Comparison of ENCODE assay signal across 15 cellular contexts in the genomic region with DNA sequence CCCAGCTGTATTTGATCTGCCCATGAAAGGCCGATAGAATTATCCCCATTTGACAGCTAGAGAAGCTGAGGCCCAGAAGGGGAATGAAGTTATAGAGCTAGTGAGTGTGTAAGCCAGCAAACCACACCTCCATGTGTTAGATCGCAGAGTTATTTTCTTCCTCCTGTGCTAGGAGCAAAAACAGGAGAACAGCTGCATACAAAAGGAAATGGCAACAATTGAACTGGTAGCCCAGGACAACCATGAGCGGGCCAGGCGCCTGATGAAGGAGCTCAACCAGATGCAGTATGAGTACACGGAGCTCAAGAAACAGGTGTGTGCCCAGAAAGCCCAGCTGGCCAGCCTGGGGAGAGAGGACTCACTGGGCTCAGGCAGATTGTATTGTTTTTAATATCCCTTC. TPM values are rescaled to one million over a fixed set of nuclear protein-coding genes. Genes with fewer than 3 reads are reported as not detected.
DNase-seq lines count a peak whose midpoint lies in the region; ATAC-seq and TF ChIP-seq lines count a peak whose summit lies in the region.
"Had no signal": no experiment of that assay in that cellular context is flagged by ENCODE, and none has a peak within 500 bp of the region (broad histone marks: within the 10 kb centered on the region; RNA-seq: fewer than 3 reads in every experiment).

No MANE protein-coding gene starts in this region.

- H3K4me3 ChIP-seq in naive thymus-derived CD4-positive, alpha-beta T cell (ENCODE audit: low read length): no peak overlapping the region

- peaks cover 8 to 94% (median 28%) of the 10 kb centered on the region in 3 experiments for H3K36me3 ChIP-seq in naive thymus-derived CD4-positive, alpha-beta T cell (ENCODE audit: control insufficient read depth in 2 of 3, insufficient read depth in 3 of 3, low read length in 3 of 3)

- no peaks in the 10 kb centered on the region for H3K9me3 ChIP-seq in naive thymus-derived CD4-positive, alpha-beta T cell (ENCODE audit: control insufficient read depth in 2 of 3, low read length in 3 of 3)

- H3K4me1 ChIP-seq in naive thymus-derived CD4-positive, alpha-beta T cell (ENCODE audit: control insufficient read depth in 2 of 2, insufficient read depth in 2 of 2, low read length in 2 of 2): peaks cover 0 to 23% of the 10 kb centered on the region in 2 donors

- intact Hi-C loops in activated CD8-positive, alpha-beta T cell treated with anti-CD3 and anti-CD28 coated beads for 36 hours (cut with micrococcal nuclease): no loop called here
- intact Hi-C loops in naive thymus-derived CD4-positive, alpha-beta T cell (cut with micrococcal nuclease): loop anchor here in 1 of 2 donors (10.0 kb wide), 1 partner anchor 406 kb away; no protein-coding TSS in a partner anchor

- peak overlapping the region; percentile 36 for H3K27ac Mint-ChIP-seq in activated CD8-positive, alpha-beta T cell treated with anti-CD3 and anti-CD28 coated beads for 36 hours
- H3K27ac Mint-ChIP-seq in activated CD8-positive, alpha-beta T cell treated with anti-CD3 and anti-CD28 coated beads, Interleukin-2, amount 10 ng/mL, durations not matched to agents 7 days and 5 days: no peak overlapping the region
- H3K27ac Mint-ChIP-seq in activated T-helper 17 cell treated with anti-CD3 and anti-CD28 coated beads, Interleukin-2, amount 50 U/mL, for 72 hours: peak overlapping the region; percentile 52
- H3K27ac Mint-ChIP-seq in naive thymus-derived CD4-positive, alpha-beta T cell: peak overlapping the region in 6 of 9 donors; percentile 1 to 77 (median 53)

- H3K9me3 Mint-ChIP-seq in activated CD8-positive, alpha-beta T cell treated with anti-CD3 and anti-CD28 coated beads for 36 hours: no peaks in the 10 kb centered on the region
- H3K9me3 Mint-ChIP-seq in activated CD8-positive, alpha-beta T cell treated with anti-CD3 and anti-CD28 coated beads, Interleukin-2, amount 10 ng/mL, durations not matched to agents 7 days and 5 days (ENCODE audit: insufficient read depth): no peaks in the 10 kb centered on the region
- H3K9me3 Mint-ChIP-seq in activated T-helper 17 cell treated with anti-CD3 and anti-CD28 coated beads, Interleukin-2, amount 50 U/mL, for 72 hours: no peaks in the 10 kb centered on the region
- no peaks in the 10 kb centered on the region for H3K9me3 Mint-ChIP-seq in naive thymus-derived CD4-positive, alpha-beta T cell

- H3K36me3 Mint-ChIP-seq in activated CD8-positive, alpha-beta T cell treated with anti-CD3 and anti-CD28 coated beads for 36 hours (ENCODE audit: low read depth): peaks cover 69% of the 10 kb centered on the region
- peaks cover 86% of the 10 kb centered on the region for H3K36me3 Mint-ChIP-seq in activated CD8-positive, alpha-beta T cell treated with anti-CD3 and anti-CD28 coated beads, Interleukin-2, amount 10 ng/mL, durations not matched to agents 7 days and 5 days (ENCODE audit: low read depth)
- H3K36me3 Mint-ChIP-seq in activated T-helper 17 cell treated with anti-CD3 and anti-CD28 coated beads, Interleukin-2, amount 50 U/mL, for 72 hours (ENCODE audit: low read depth): peaks cover 100% of the 10 kb centered on the region
- peaks cover 4 to 75% (median 50%) of the 10 kb centered on the region in 5 donors for H3K36me3 Mint-ChIP-seq in naive thymus-derived CD4-positive, alpha-beta T cell

- CTCF ChIA-PET in activated CD8-positive, alpha-beta T cell treated with anti-CD3 and anti-CD28 coated beads for 36 hours (lab: Charles Lee): interaction anchor here (1.3 to 2.8 kb wide), 4 partner anchors 9 to 49 kb away, joined by 3 to 10 read pairs (median 5); no protein-coding TSS in a partner anchor
- CTCF ChIA-PET in activated CD8-positive, alpha-beta T cell treated with anti-CD3 and anti-CD28 coated beads, Interleukin-2, amount 10 ng/mL, durations not matched to agents 7 days and 5 days (lab: Charles Lee): interaction anchor here (1.0 to 5.8 kb wide), 5 partner anchors 13 to 50 kb away, joined by 3 to 44 read pairs (median 5); no protein-coding TSS in a partner anchor
- CTCF ChIA-PET in naive thymus-derived CD4-positive, alpha-beta T cell (lab: Charles Lee): interaction anchor here (1.1 to 1.2 kb wide), 2 partner anchors 15 to 64 kb away, joined by 3 to 5 read pairs; no protein-coding TSS in a partner anchor

- no peak for DNase-seq in activated CD8-positive, alpha-beta T cell treated with anti-CD3 and anti-CD28 coated beads for 36 hours
- DNase-seq in activated CD8-positive, alpha-beta T cell treated with anti-CD3 and anti-CD28 coated beads, Interleukin-2, amount 10 ng/mL, durations not matched to agents 7 days and 5 days: no peak
- DNase-seq in COLO668 (lab: John Stamatoyannopoulos, UW; ENCODE audit: unreplicated experiment) (peak; percentile 12), SK-N-DZ (ENCODE audit: low spot score) (no peak), HUDEP-2 (lab: John Stamatoyannopoulos, UW; ENCODE audit: unreplicated experiment in 76 of 76) (no peak)
- no peak for DNase-seq in naive thymus-derived CD4-positive, alpha-beta T cell
- DNase-seq in stimulated activated naive CD4-positive, alpha-beta T cell treated with Interleukin-2 at 50 U/mL for 16 hours (lab: John Stamatoyannopoulos, UW): no peak
- DNase-seq: IMR-90, NCI-H146, NCI-H2081 treated with DMSO at 0.1 percent for 48 hours, NCI-H446, NCI-H82 had no signal

- POLR2A ChIA-PET in activated CD8-positive, alpha-beta T cell treated with anti-CD3 and anti-CD28 coated beads for 36 hours (lab: Charles Lee): interaction anchor here (0.7 to 1.3 kb wide), 4 partner anchors 9 to 278 kb away, joined by 3 to 5 read pairs (median 4); no protein-coding TSS in a partner anchor
- POLR2A ChIA-PET in activated CD8-positive, alpha-beta T cell treated with anti-CD3 and anti-CD28 coated beads, Interleukin-2, amount 10 ng/mL, durations not matched to agents 7 days and 5 days (lab: Charles Lee): interaction anchor here (1.1 kb wide), 1 partner anchor 50 kb away, joined by 5 read pairs; no protein-coding TSS in a partner anchor
- POLR2A ChIA-PET in naive thymus-derived CD4-positive, alpha-beta T cell (lab: Charles Lee): interaction anchor here (0.8 to 2.5 kb wide), 5 partner anchors 9 to 95 kb away, joined by 3 to 9 read pairs (median 3); no protein-coding TSS in a partner anchor

- H3K4me3 Mint-ChIP-seq in activated CD8-positive, alpha-beta T cell treated with anti-CD3 and anti-CD28 coated beads for 36 hours: no peak overlapping the region
- H3K4me3 Mint-ChIP-seq in activated CD8-positive, alpha-beta T cell treated with anti-CD3 and anti-CD28 coated beads, Interleukin-2, amount 10 ng/mL, durations not matched to agents 7 days and 5 days: no peak overlapping the region
- H3K4me3 Mint-ChIP-seq in activated T-helper 17 cell treated with anti-CD3 and anti-CD28 coated beads, Interleukin-2, amount 50 U/mL, for 72 hours: no peak overlapping the region
- no peak overlapping the region for H3K4me3 Mint-ChIP-seq in naive thymus-derived CD4-positive, alpha-beta T cell

- no peaks in the 10 kb centered on the region for H3K27me3 ChIP-seq in naive thymus-derived CD4-positive, alpha-beta T cell (ENCODE audit: control insufficient read depth in 2 of 2, insufficient read depth in 2 of 2, low read length in 2 of 2)

- no peaks in the 10 kb centered on the region for H3K27me3 Mint-ChIP-seq in activated CD8-positive, alpha-beta T cell treated with anti-CD3 and anti-CD28 coated beads for 36 hours
- H3K27me3 Mint-ChIP-seq in activated CD8-positive, alpha-beta T cell treated with anti-CD3 and anti-CD28 coated beads, Interleukin-2, amount 10 ng/mL, durations not matched to agents 7 days and 5 days (ENCODE audit: low read depth): no peaks in the 10 kb centered on the region
- no peaks in the 10 kb centered on the region for H3K27me3 Mint-ChIP-seq in activated T-helper 17 cell treated with anti-CD3 and anti-CD28 coated beads, Interleukin-2, amount 50 U/mL, for 72 hours
- no peaks in the 10 kb centered on the region for H3K27me3 Mint-ChIP-seq in naive thymus-derived CD4-positive, alpha-beta T cell

- H3K4me1 Mint-ChIP-seq in activated CD8-positive, alpha-beta T cell treated with anti-CD3 and anti-CD28 coated beads for 36 hours (ENCODE audit: low read depth): peaks cover 20% of the 10 kb centered on the region
- peaks cover 18% of the 10 kb centered on the region for H3K4me1 Mint-ChIP-seq in activated CD8-positive, alpha-beta T cell treated with anti-CD3 and anti-CD28 coated beads, Interleukin-2, amount 10 ng/mL, durations not matched to agents 7 days and 5 days (ENCODE audit: low read depth)
- peaks cover 9% of the 10 kb centered on the region for H3K4me1 Mint-ChIP-seq in activated T-helper 17 cell treated with anti-CD3 and anti-CD28 coated beads, Interleukin-2, amount 50 U/mL, for 72 hours
- peaks cover 10 to 28% (median 25%) of the 10 kb centered on the region in 7 donors for H3K4me1 Mint-ChIP-seq in naive thymus-derived CD4-positive, alpha-beta T cell

- no peak for TF ChIP-seq CTCF in activated CD8-positive, alpha-beta T cell treated with anti-CD3 and anti-CD28 coated beads for 36 hours (IDR thresholded peaks at IDR 0.05)

- no peak overlapping the region for H3K27ac ChIP-seq in naive thymus-derived CD4-positive, alpha-beta T cell (ENCODE audit: low read depth, low read length)

- no peak for ATAC-seq in activated CD8-positive, alpha-beta T cell treated with anti-CD3 and anti-CD28 coated beads for 36 hours
- no peak for ATAC-seq in activated CD8-positive, alpha-beta T cell treated with anti-CD3 and anti-CD28 coated beads, Interleukin-2, amount 10 ng/mL, durations not matched to agents 7 days and 5 days
- no peak for ATAC-seq in activated T-helper 17 cell treated with anti-CD3 and anti-CD28 coated beads, Interleukin-2, amount 50 U/mL, for 72 hours (replicated peaks)
- no peak for ATAC-seq in naive thymus-derived CD4-positive, alpha-beta T cell
- ATAC-seq: Right ventricle myocardium inferior, SK-N-SH treated with all-trans-retinoic acid at 6 μM for 48 hours had no signal

RNA-seq across cellular contexts. Expression of gene RAB14, which starts 30.4 kb away (rescaled TPM):
- 10 to 100 TPM; 54.3 to 55.5 TPM for total RNA-seq in activated CD8-positive, alpha-beta T cell treated with anti-CD3 and anti-CD28 coated beads for 36 hours
- total RNA-seq in activated CD8-positive, alpha-beta T cell treated with anti-CD3 and anti-CD28 coated beads, Interleukin-2, amount 10 ng/mL, durations not matched to agents 7 days and 5 days: 10 to 100 TPM; 56.7 to 68.2 TPM
- total RNA-seq in activated T-helper 17 cell treated with anti-CD3 and anti-CD28 coated beads, Interleukin-2, amount 50 U/mL, for 72 hours: 10 to 100 TPM; 45.4 to 66.4 TPM
- 10 to 100 TPM; 43.9 to 66.5 (median 60.7) TPM for total RNA-seq in naive thymus-derived CD4-positive, alpha-beta T cell
- 10 to 100 TPM; 30.5 to 38.7 TPM for polyA plus RNA-seq in naive thymus-derived CD4-positive, alpha-beta T cell
- polyA plus RNA-seq in SK-N-DZ (2014; cell fraction: cytosol; rRNA removed): 22.6 and 25.7 TPM in 2 replicates
- 15.6 and 23.5 TPM in 2 replicates for polyA plus RNA-seq in SK-N-DZ (2014; cell fraction: nucleus; rRNA removed)
